21 cellular contexts compared by ENCODE assay signal in genomic region chr5:174446446-174446845, GRCh38.
"Had no signal": no experiment of that assay in that cellular context is flagged by ENCODE, and none has a peak within 500 bp of the region (broad histone marks: within the 10 kb centered on the region; RNA-seq: fewer than 3 reads in every experiment).

No MANE protein-coding gene starts in this region.

- H3K36me3 Mint-ChIP-seq: naive thymus-derived CD4-positive, alpha-beta T cell; stimulated activated naive B cell treated with anti-CD40 and anti-IgM and Interleukin-4, amounts not matched to agents 10 μg/mL and 1 μg/mL and 100 μg/mL, for 72 hours had no signal

- H3K9me3 ChIP-seq: ovary, testis had no signal

- H3K4me1 ChIP-seq: esophagus muscularis mucosa, gastroesophageal sphincter, right atrium auricular region, sigmoid colon, testis, tibial nerve had no signal

- DNase-seq: effector memory CD4-positive, alpha-beta T cell; glutamatergic neuron; left colon; left ventricle myocardium superior; mesenchymal stem cell; naive thymus-derived CD4-positive, alpha-beta T cell; ovary; sigmoid colon; stimulated activated CD4-positive, alpha-beta T cell treated with anti-CD3 and anti-CD28 coated beads, Interleukin-2, amount 100 ng/mL, for 24 hours; stimulated activated CD4-positive, alpha-beta T cell treated with anti-CD3 and anti-CD28 coated beads, Interleukin-4, amount 100 ng/mL, for 4 hours; stimulated activated naive B cell treated with anti-CD40 and anti-IgM and Interleukin-4, amounts not matched to agents 10 μg/mL and 1 μg/mL and 100 μg/mL, for 72 hours; stimulated activated naive CD8-positive, alpha-beta T cell treated with anti-CD3 and anti-CD28 coated beads, Interleukin-15, amount 100 ng/mL, for 72 hours; testis had no signal

- ATAC-seq: gastroesophageal sphincter; left colon; left ventricle myocardium superior; naive thymus-derived CD4-positive, alpha-beta T cell; stimulated activated naive B cell treated with anti-CD40 and anti-IgM and Interleukin-4, amounts not matched to agents 10 μg/mL and 1 μg/mL and 100 μg/mL, for 72 hours; stimulated activated naive CD8-positive, alpha-beta T cell treated with anti-CD3 and anti-CD28 coated beads, Interleukin-15, amount 100 ng/mL, for 72 hours had no signal

- H3K4me1 Mint-ChIP-seq: naive thymus-derived CD4-positive, alpha-beta T cell; neural crest cell; stimulated activated naive B cell treated with anti-CD40 and anti-IgM and Interleukin-4, amounts not matched to agents 10 μg/mL and 1 μg/mL and 100 μg/mL, for 72 hours; stimulated activated naive CD8-positive, alpha-beta T cell treated with anti-CD3 and anti-CD28 coated beads, Interleukin-15, amount 100 ng/mL, for 72 hours had no signal

- H3K4me3 Mint-ChIP-seq: naive thymus-derived CD4-positive, alpha-beta T cell; neural crest cell; stimulated activated naive B cell treated with anti-CD40 and anti-IgM and Interleukin-4, amounts not matched to agents 10 μg/mL and 1 μg/mL and 100 μg/mL, for 72 hours; stimulated activated naive CD8-positive, alpha-beta T cell treated with anti-CD3 and anti-CD28 coated beads, Interleukin-15, amount 100 ng/mL, for 72 hours had no signal

- H3K4me3 ChIP-seq: esophagus muscularis mucosa, gastroesophageal sphincter, lung, ovary, right atrium auricular region, sigmoid colon, skin epidermis, testis, tibial nerve had no signal

- H3K27ac ChIP-seq: epithelial cell of prostate, esophagus muscularis mucosa, gastroesophageal sphincter, ovary, right atrium auricular region, sigmoid colon, skin epidermis, testis, tibial nerve had no signal

- H3K27ac Mint-ChIP-seq: naive thymus-derived CD4-positive, alpha-beta T cell; stimulated activated naive B cell treated with anti-CD40 and anti-IgM and Interleukin-4, amounts not matched to agents 10 μg/mL and 1 μg/mL and 100 μg/mL, for 72 hours; stimulated activated naive CD8-positive, alpha-beta T cell treated with anti-CD3 and anti-CD28 coated beads, Interleukin-15, amount 100 ng/mL, for 72 hours had no signal

- H3K27me3 ChIP-seq: ovary, right atrium auricular region, testis, tibial nerve had no signal

- H3K36me3 ChIP-seq: esophagus muscularis mucosa, gastroesophageal sphincter, ovary, right atrium auricular region, sigmoid colon, tibial nerve had no signal
